Comparison of ENCODE assay signal across 9 cellular contexts in the genomic region with DNA sequence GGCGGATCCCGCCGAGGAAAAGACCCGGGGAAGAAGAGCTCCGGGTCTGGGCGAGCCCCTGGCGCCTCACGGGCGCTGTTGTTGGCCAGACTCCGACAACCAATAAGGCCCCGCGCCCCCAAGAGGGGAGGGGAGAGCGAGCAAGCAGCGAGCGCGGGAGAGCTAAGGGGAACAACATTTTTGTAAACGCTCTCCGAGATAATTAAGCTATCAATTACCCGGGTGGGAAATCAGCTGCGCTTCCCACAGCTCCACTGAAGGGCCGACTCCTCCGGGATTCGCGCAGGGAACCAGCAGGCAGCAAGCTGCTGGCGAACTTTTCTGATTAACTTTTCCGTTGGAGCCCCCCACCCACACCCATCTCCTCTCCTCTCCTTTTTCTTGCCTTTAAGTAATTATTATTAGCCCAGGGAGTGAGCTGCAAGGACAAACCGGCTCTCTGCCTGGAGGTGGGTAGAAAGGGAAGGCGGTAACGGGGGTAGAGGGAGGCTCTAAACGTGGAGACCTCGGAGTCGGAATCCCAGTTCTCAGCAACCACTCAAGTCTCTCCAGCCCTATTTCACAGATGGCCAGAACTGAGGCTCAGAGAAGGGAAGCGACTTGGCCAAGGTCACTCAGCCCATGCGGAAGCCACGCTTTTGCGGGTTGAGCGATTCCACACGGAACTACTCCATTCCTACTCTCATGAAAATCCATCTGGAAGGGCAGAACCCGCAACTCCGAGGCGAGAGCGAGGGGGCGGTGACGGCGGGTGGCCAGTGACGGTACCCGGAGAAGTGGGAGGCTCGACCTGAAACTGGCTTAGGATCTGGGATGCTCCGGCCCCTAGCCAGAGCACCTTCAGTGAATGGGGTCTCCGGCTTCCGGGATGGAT. TPM values are rescaled to one million over a fixed set of nuclear protein-coding genes. Genes with fewer than 3 reads are reported as not detected.
DNase-seq lines count a peak whose midpoint lies in the region; TF ChIP-seq lines count a peak whose summit lies in the region.
"Had no signal": no experiment of that assay in that cellular context is flagged by ENCODE, and none has a peak within 500 bp of the region (broad histone marks: within the 10 kb centered on the region; RNA-seq: fewer than 3 reads in every experiment).

No MANE protein-coding gene starts in this region.

- H3K79me2 ChIP-seq in OCI-LY7 (ENCODE audit: insufficient read depth, low read depth, low read length): no peaks in the 10 kb centered on the region

- H3K4me1 Mint-ChIP-seq in MCF 10A (ENCODE audit: insufficient read depth, unreplicated experiment): no peaks in the 10 kb centered on the region

- WGBS in urinary bladder: 1% methylated on average over 51 of the region's 51 CpGs

- no peak overlapping the region for H3K27ac ChIP-seq in breast epithelium
- H3K27ac ChIP-seq in ascending aorta: no peak overlapping the region
- H3K27ac ChIP-seq in urinary bladder (ENCODE audit: low read depth): no peak overlapping the region
- H3K27ac ChIP-seq in Peyer's patch: no peak overlapping the region
- H3K27ac ChIP-seq in OCI-LY7 (ENCODE audit: low read depth, low read length, poor library complexity, severe bottlenecking): no peak overlapping the region

- peak overlapping the region; percentile 44 to 71 (median 54) for H3K4me3 ChIP-seq in breast epithelium
- H3K4me3 ChIP-seq in ascending aorta: peak overlapping the region; percentile 62 to 64
- peak overlapping the region; percentile 59 for H3K4me3 ChIP-seq in urinary bladder (ENCODE audit: low read depth, low read length)
- H3K4me3 ChIP-seq in Peyer's patch: peak overlapping the region in 2 of 4 donors; percentile 50 to 54
- no peak overlapping the region for H3K4me3 ChIP-seq in OCI-LY7 (ENCODE audit: low read depth, low read length, poor library complexity, severe bottlenecking)

- no peak overlapping the region for H3K4me3 Mint-ChIP-seq in MCF 10A (ENCODE audit: unreplicated experiment)
- H3K4me3 Mint-ChIP-seq: activated T-helper 1 cell treated with anti-CD3 and anti-CD28 coated beads, Interleukin-12 subunit alpha, Interleukin-12 subunit beta, Interleukin-2, Interleukin-4 antibody, amounts not matched to agents 30 ng/mL and 10 ng/mL and 1 ng/mL, durations not matched to agents 14 hours and 24 hours and 36 hours had no signal

- H3K27me3 ChIP-seq in breast epithelium (peaks cover 0 to 19% of the 10 kb centered on the region in 2 donors), ascending aorta (no peaks in the 10 kb centered on the region), Peyer's patch (peaks cover 0 to 21% of the 10 kb centered on the region in 2 donors)

- BruUV-seq in MCF 10A (replicated peaks; lab: Mats Ljungman, UMichigan) (no TSS peak), OCI-LY7 (replicated peaks; lab: Mats Ljungman, UMichigan) (no TSS peak)

- H4K20me1 ChIP-seq in OCI-LY7 (ENCODE audit: insufficient read depth, low read length): no peaks in the 10 kb centered on the region

- no peaks in the 10 kb centered on the region for H3K4me1 ChIP-seq in breast epithelium
- H3K4me1 ChIP-seq in ascending aorta: peaks cover 0 to 10% of the 10 kb centered on the region in 2 donors
- H3K4me1 ChIP-seq in urinary bladder (ENCODE audit: insufficient read depth): no peaks in the 10 kb centered on the region
- H3K4me1 ChIP-seq in Peyer's patch: peaks cover 0 to 19% (median 0%) of the 10 kb centered on the region in 4 donors
- no peaks in the 10 kb centered on the region for H3K4me1 ChIP-seq in OCI-LY7 (ENCODE audit: insufficient read depth, low read length, poor library complexity, severe bottlenecking)

- no peaks in the 10 kb centered on the region for H3K9me3 ChIP-seq in breast epithelium
- no peaks in the 10 kb centered on the region for H3K9me3 ChIP-seq in ascending aorta
- H3K9me3 ChIP-seq in Peyer's patch: no peaks in the 10 kb centered on the region
- no peaks in the 10 kb centered on the region for H3K9me3 ChIP-seq in OCI-LY7 (ENCODE audit: low read length)

- peaks cover 19% of the 10 kb centered on the region for H3K9me3 Mint-ChIP-seq in MCF 10A (ENCODE audit: unreplicated experiment)
- H3K9me3 Mint-ChIP-seq: activated T-helper 1 cell treated with anti-CD3 and anti-CD28 coated beads, Interleukin-12 subunit alpha, Interleukin-12 subunit beta, Interleukin-2, Interleukin-4 antibody, amounts not matched to agents 30 ng/mL and 10 ng/mL and 1 ng/mL, durations not matched to agents 14 hours and 24 hours and 36 hours had no signal

- H3K4me2 ChIP-seq in OCI-LY7 (ENCODE audit: low read length): no peak overlapping the region

- intact Hi-C loops in breast epithelium (cut with DNase I; ENCODE audit: low total_unique reads) (no loop called here), MCF 10A (cut with micrococcal nuclease) (loop anchor here (5.0 kb wide), 1 partner anchor 341 kb away; no protein-coding TSS in a partner anchor), ascending aorta (cut with DNase I) (loop anchor here (10.0 kb wide), 1 partner anchor 169 kb away; no protein-coding TSS in a partner anchor), OCI-LY7 (cut with micrococcal nuclease; ENCODE audit: unreplicated experiment) (no loop called here)

- H3K36me3 ChIP-seq in breast epithelium (no peaks in the 10 kb centered on the region), ascending aorta (no peaks in the 10 kb centered on the region), urinary bladder (ENCODE audit: insufficient read depth) (no peaks in the 10 kb centered on the region), Peyer's patch (no peaks in the 10 kb centered on the region), OCI-LY7 (ENCODE audit: insufficient read depth, low read length) (no peaks in the 10 kb centered on the region)

- CTCF ChIA-PET in MCF 10A (lab: Yijun Ruan, JAX): interaction anchor here (0.6 to 1.1 kb wide), 3 partner anchors 10 to 676 kb away, joined by 3 to 4 read pairs (median 3); no protein-coding TSS in a partner anchor
- CTCF ChIA-PET in OCI-LY7 (lab: Charles Lee; ENCODE audit: unreplicated experiment): no interaction called here

- H3K36me3 Mint-ChIP-seq in MCF 10A (ENCODE audit: insufficient read depth, unreplicated experiment): no peaks in the 10 kb centered on the region

- no peak overlapping the region for H3K27ac Mint-ChIP-seq in MCF 10A (ENCODE audit: low read depth, unreplicated experiment)
- H3K27ac Mint-ChIP-seq: activated T-helper 1 cell treated with anti-CD3 and anti-CD28 coated beads, Interleukin-12 subunit alpha, Interleukin-12 subunit beta, Interleukin-2, Interleukin-4 antibody, amounts not matched to agents 30 ng/mL and 10 ng/mL and 1 ng/mL, durations not matched to agents 14 hours and 24 hours and 36 hours had no signal

- no peaks in the 10 kb centered on the region for H3K9me2 ChIP-seq in OCI-LY7 (ENCODE audit: insufficient read depth, low read length)

- TF ChIP-seq CTCF in breast epithelium (IDR thresholded peaks at IDR 0.05): no peak
- TF ChIP-seq CTCF in MCF 10A (IDR thresholded peaks at IDR 0.05; ENCODE audit: unreplicated experiment): no peak
- no peak for TF ChIP-seq CTCF in ascending aorta (IDR thresholded peaks at IDR 0.05)
- no peak for TF ChIP-seq CTCF in Peyer's patch (IDR thresholded peaks at IDR 0.05)
- no peak for TF ChIP-seq CTCF in OCI-LY7 (conservative IDR thresholded peaks at IDR 0.05; ENCODE audit: low read length)

- DNase-seq in breast epithelium (ENCODE audit: low spot score in 2 of 2) (no peak), MCF 10A (ENCODE audit: unreplicated experiment) (no peak), ascending aorta (ENCODE audit: low spot score in 2 of 2) (no peak), medulla oblongata (ENCODE audit: extremely low spot score) (peak; percentile 34), erythroblast (lab: John Stamatoyannopoulos, UW) (no peak), Peyer's patch (no peak), OCI-LY7 (ENCODE audit: low spot score) (no peak)

- POLR2A ChIA-PET in MCF 10A (lab: Yijun Ruan, JAX): no interaction called here
- POLR2A ChIA-PET in OCI-LY7 (lab: Charles Lee): interaction anchor here (0.9 kb wide), 1 partner anchor 11 kb away, joined by 3 read pairs; no protein-coding TSS in a partner anchor

- no peaks in the 10 kb centered on the region for H3K27me3 Mint-ChIP-seq in MCF 10A (ENCODE audit: insufficient read depth, unreplicated experiment)

- TF ChIP-seq POLR2A in breast epithelium (IDR thresholded peaks at IDR 0.05): no peak
- no peak for TF ChIP-seq POLR2A in erythroblast (IDR thresholded peaks at IDR 0.05; ENCODE audit: low read length)
- TF ChIP-seq POLR2A in Peyer's patch (IDR thresholded peaks at IDR 0.05): no peak

- no peak overlapping the region for H2AFZ ChIP-seq in OCI-LY7 (ENCODE audit: low read length)

RNA-seq across cellular contexts. Expression of a gene that starts 1.3 kb away (rescaled TPM):
- total RNA-seq in breast epithelium (10 to 100 TPM in 1 of 3 donors, 1 to 10 TPM in 2; 9.1 to 13.8 (median 9.8) TPM), MCF 10A (2022) (1.3 and 1.8 TPM in 2 replicates), ascending aorta (2.3 TPM), urinary bladder (10.2 TPM), Peyer's patch (10 to 100 TPM in 1 of 4 donors, 1 to 10 TPM in 3; 3.3 to 10.2 (median 6.3) TPM), OCI-LY7 (2022) (4.2 and 4.8 TPM in 2 replicates)
- polyA plus RNA-seq in urinary bladder: 3.1 TPM
- 0.88 and 1.7 TPM in 2 replicates for total RNA-seq in OCI-LY7 (2014; rRNA removed; shearing (Covaris generic))

Comparison
In these comparisons a context has a peak if more than half of its experiments do, and no peak if none do; other contexts are left out.
1. intact Hi-C loops: an anchor here in MCF 10A (5.0 kb wide) and ascending aorta (10.0 kb wide); none called in breast epithelium and OCI-LY7.